ENCODE assay signal across 21 cellular contexts in the genomic region with DNA sequence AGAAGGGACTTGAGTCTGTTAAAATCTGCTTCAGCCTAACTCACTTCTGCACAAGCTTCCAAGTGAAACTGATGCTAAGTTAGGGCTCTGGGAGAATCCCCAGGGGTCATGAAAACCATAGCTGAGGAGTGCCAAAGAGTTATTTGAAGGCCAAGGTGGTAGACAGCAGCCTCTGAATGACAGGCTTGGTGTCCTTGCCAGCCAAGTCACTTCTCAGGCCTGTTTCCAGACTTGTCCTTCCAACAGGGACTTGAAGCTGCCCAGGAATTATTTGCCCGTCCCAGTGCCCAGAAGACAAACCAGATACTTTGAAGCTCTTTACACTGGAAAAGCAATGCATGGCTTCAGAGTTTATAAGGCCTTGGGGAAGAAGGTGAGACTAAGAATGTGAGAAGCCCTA. TPM values are rescaled to one million over a fixed set of nuclear protein-coding genes. Genes with fewer than 3 reads are reported as not detected.
DNase-seq lines count a peak whose midpoint lies in the region; TF ChIP-seq lines count a peak whose summit lies in the region.
"Had no signal": no experiment of that assay in that cellular context is flagged by ENCODE, and none has a peak within 500 bp of the region (broad histone marks: within the 10 kb centered on the region; RNA-seq: fewer than 3 reads in every experiment).

No MANE protein-coding gene starts in this region.

- H3K27ac ChIP-seq in BLaER1 treated with 17β-estradiol and CSF1 and Interleukin-3, amounts not matched to agents 10 nM and 100 nM, result peak overlapping the region in 5 of 11 experiments; percentile 6 to 58 (median 27); a peak in 4 of 22 replicates
- H3K27ac ChIP-seq in esophagus muscularis mucosa (replicated peaks in 1 of 4), result no peak overlapping the region

- no peak for TF ChIP-seq EP300 in esophagus muscularis mucosa (IDR thresholded peaks at IDR 0.05)

- H3K36me3 ChIP-seq in BLaER1 treated with 17β-estradiol and CSF1 and Interleukin-3, amounts not matched to agents 10 nM and 100 nM, result no peaks in the 10 kb centered on the region
- no peaks in the 10 kb centered on the region for H3K36me3 ChIP-seq in esophagus muscularis mucosa
- H3K36me3 ChIP-seq: BE2C had no signal

- peaks cover 9 to 24% (median 15%) of the 10 kb centered on the region in 11 experiments; a peak in 21 of 22 replicates for H3K9me3 ChIP-seq in BLaER1 treated with 17β-estradiol and CSF1 and Interleukin-3, amounts not matched to agents 10 nM and 100 nM (replicated peaks in 1 of 11)
- H3K9me3 ChIP-seq in esophagus muscularis mucosa, result peaks cover 0 to 16% (median 3%) of the 10 kb centered on the region in 4 donors
- H3K9me3 ChIP-seq: BE2C had no signal

- TF ChIP-seq CTCF in esophagus muscularis mucosa (IDR thresholded peaks at IDR 0.05), result no peak

- TF ChIP-seq POLR2A in esophagus muscularis mucosa (IDR thresholded peaks at IDR 0.05; ENCODE audit: low read depth) (no peak), erythroblast (IDR thresholded peaks at IDR 0.05; ENCODE audit: low read length) (no peak)

- no peaks in the 10 kb centered on the region for H3K27me3 ChIP-seq in BLaER1 treated with 17β-estradiol and CSF1 and Interleukin-3, amounts not matched to agents 10 nM and 100 nM
- H3K27me3 ChIP-seq in esophagus muscularis mucosa, result no peaks in the 10 kb centered on the region
- H3K27me3 ChIP-seq: BE2C had no signal

- 100% methylated on average over 1 of the region's 1 CpG for WGBS in esophagus muscularis mucosa

- no peaks in the 10 kb centered on the region for H4K20me1 ChIP-seq in BLaER1 treated with 17β-estradiol and CSF1 and Interleukin-3, amounts not matched to agents 10 nM and 100 nM

- intact Hi-C loops in esophagus muscularis mucosa (cut with DNase I), result no loop called here

- H3K4me1 ChIP-seq in BLaER1 treated with 17β-estradiol and CSF1 and Interleukin-3, amounts not matched to agents 10 nM and 100 nM, result peaks cover 0 to 41% (median 30%) of the 10 kb centered on the region in 10 experiments; a peak in 15 of 20 replicates
- no peaks in the 10 kb centered on the region for H3K4me1 ChIP-seq in esophagus muscularis mucosa
- H3K4me1 ChIP-seq: BE2C had no signal

- DNase-seq in esophagus muscularis mucosa (ENCODE audit: extremely low spot score), result peak; percentile 66
- DNase-seq in NCI-H146 treated with DMSO at 0.1 percent for 48 hours (lab: John Stamatoyannopoulos, UW; ENCODE audit: unreplicated experiment), result no peak
- no peak for DNase-seq in middle frontal gyrus (ENCODE audit: extremely low spot score, low spot score)
- no peak for DNase-seq in erythroblast (lab: John Stamatoyannopoulos, UW)
- DNase-seq: 8988T; ACHN; BE2C; C1 segment of cervical spinal cord; CD4-positive, alpha-beta memory T cell; CD4-positive, CD25-positive, alpha-beta regulatory T cell; CD8-positive, alpha-beta memory T cell; COR-L47; DMS 273 treated with DMSO at 0.1 percent for 48 hours; DMS153; DMS79; DND-41; EL; GDM1 had no signal

- no peak overlapping the region for H3K9ac ChIP-seq in BLaER1 treated with 17β-estradiol and CSF1 and Interleukin-3, amounts not matched to agents 10 nM and 100 nM

- H3K4me3 ChIP-seq in BLaER1 treated with 17β-estradiol and CSF1 and Interleukin-3, amounts not matched to agents 10 nM and 100 nM, result no peak overlapping the region
- no peak overlapping the region for H3K4me3 ChIP-seq in esophagus muscularis mucosa
- H3K4me3 ChIP-seq: GM12878 had no signal

- peak overlapping the region in 9 of 11 experiments; percentile 16 to 61 (median 42); a peak in 16 of 22 replicates for H3K4me2 ChIP-seq in BLaER1 treated with 17β-estradiol and CSF1 and Interleukin-3, amounts not matched to agents 10 nM and 100 nM

RNA-seq across cellular contexts. Expression of a gene that starts 33.6 kb away (rescaled TPM):
- total RNA-seq in esophagus muscularis mucosa, result 10 to 100 TPM in 1 of 4 donors, 1 to 10 TPM in 3; 6.0 to 10.8 (median 9.0) TPM
- total RNA-seq: G401 had no signal

RNA-seq across cellular contexts. Expression of a gene that starts 48.7 kb away (rescaled TPM):
- 10 to 100 TPM in 1 of 4 donors, 1 to 10 TPM in 2, under 1 TPM in 1; 0.83 to 19.7 (median 2.2) TPM for total RNA-seq in esophagus muscularis mucosa
- total RNA-seq: G401 had no signal
